Comparison of ENCODE assay signal across 8 cellular contexts in genomic region chr1:92961131-92961895, GRCh38. TPM values are rescaled to one million over a fixed set of nuclear protein-coding genes. Genes with fewer than 3 reads are reported as not detected.
DNase-seq lines count a peak whose midpoint lies in the region; ATAC-seq lines count a peak whose summit lies in the region.

TSS of gene DIPK1A (minus strand) at chr1:92961462. CDS start at chr1:92961429, 33 bp downstream.

- peak; percentile 91 for DNase-seq in AG08396 (ENCODE audit: low spot score)
- DNase-seq in NCI-H524 treated with DMSO at 0.1 percent for 48 hours (lab: John Stamatoyannopoulos, UW): peak; percentile 27
- DNase-seq in activated CD4-positive, alpha-beta memory T cell treated with anti-CD3 and anti-CD28 coated beads for 36 hours: peak; percentile 76
- peak; percentile 90 for DNase-seq in ecto neural progenitor cell (ENCODE audit: low spot score)
- peak; percentile 78 for DNase-seq in medulla oblongata (ENCODE audit: extremely low spot score)
- DNase-seq in stimulated activated CD8-positive, alpha-beta memory T cell treated with anti-CD3 and anti-CD28 coated beads, Interleukin-12 subunit alpha, Interleukin-12 subunit beta, amount 100 ng/mL, for 1 hour (ENCODE audit: low read depth): peak; percentile 60

- intact Hi-C loops in activated CD4-positive, alpha-beta memory T cell treated with anti-CD3 and anti-CD28 coated beads for 36 hours (cut with micrococcal nuclease): loop anchor here (2.0 to 10.0 kb wide), 7 partner anchors 33 to 1404 kb away; partner anchors contain the start of genes CCDC18, DR1, GFI1 and MTF2

- no peaks in the 10 kb centered on the region for H3K9me3 Mint-ChIP-seq in activated CD4-positive, alpha-beta memory T cell treated with anti-CD3 and anti-CD28 coated beads for 36 hours

- H3K4me3 Mint-ChIP-seq in activated CD4-positive, alpha-beta memory T cell treated with anti-CD3 and anti-CD28 coated beads for 36 hours: peak within 1 kb of the TSS; percentile 88

- POLR2A ChIA-PET in activated CD4-positive, alpha-beta memory T cell treated with anti-CD3 and anti-CD28 coated beads for 36 hours (lab: Charles Lee): interaction anchor here (0.5 to 3.2 kb wide), 25 partner anchors 11 to 654 kb away, joined by 3 to 43 read pairs (median 4); partner anchors contain the start of genes MTF2 and RPL5

- H3K27me3 Mint-ChIP-seq in activated CD4-positive, alpha-beta memory T cell treated with anti-CD3 and anti-CD28 coated beads for 36 hours: no peaks in the 10 kb centered on the region

- CTCF ChIA-PET in activated CD4-positive, alpha-beta memory T cell treated with anti-CD3 and anti-CD28 coated beads for 36 hours (lab: Charles Lee): interaction anchor here (0.5 to 11.4 kb wide), 22 partner anchors 8 to 343 kb away, joined by 3 to 172 read pairs (median 5); partner anchors contain the start of gene RPL5

- peak within 1 kb of the TSS; percentile 96 for H3K27ac Mint-ChIP-seq in activated CD4-positive, alpha-beta memory T cell treated with anti-CD3 and anti-CD28 coated beads for 36 hours

- H3K4me1 Mint-ChIP-seq in activated CD4-positive, alpha-beta memory T cell treated with anti-CD3 and anti-CD28 coated beads for 36 hours (ENCODE audit: low read depth): peaks cover 33% of the 10 kb centered on the region

- peak; percentile 23 for ATAC-seq in GM18870 (IDR thresholded peaks at IDR 0.05; ENCODE audit: unreplicated experiment)
- peak; percentile 42 for ATAC-seq in HG03135 (IDR thresholded peaks at IDR 0.05; ENCODE audit: unreplicated experiment)

- H3K36me3 Mint-ChIP-seq in activated CD4-positive, alpha-beta memory T cell treated with anti-CD3 and anti-CD28 coated beads for 36 hours: peaks cover 4% of the 10 kb centered on the region

RNA-seq across cellular contexts. Expression of gene DIPK1A, which starts in this region (rescaled TPM):
- total RNA-seq in activated CD4-positive, alpha-beta memory T cell treated with anti-CD3 and anti-CD28 coated beads for 36 hours: 1 to 10 TPM; 8.2 to 8.7 TPM

Comparison
In these comparisons a context has a peak if more than half of its experiments do, and no peak if none do; other contexts are left out.
1. Peak in every context shown above with its lines: DNase-seq and ATAC-seq.
2. DNase-seq: peak in every context shown above with its lines; median percentile 91 in AG08396; 90 in ecto neural progenitor cell; 78 in medulla oblongata; 76 in activated CD4-positive, alpha-beta memory T cell treated with anti-CD3 and anti-CD28 coated beads for 36 hours; 60 in stimulated activated CD8-positive, alpha-beta memory T cell treated with anti-CD3 and anti-CD28 coated beads, Interleukin-12 subunit alpha, Interleukin-12 subunit beta, amount 100 ng/mL, for 1 hour; 27 in NCI-H524 treated with DMSO at 0.1 percent for 48 hours.